1 cellular context compared by ENCODE assay signal in genomic region chr11:68090706-68091105, GRCh38.
TF ChIP-seq lines count a peak whose summit lies in the region.

No MANE protein-coding gene starts in this region.

TF ChIP-seq in GM12878, 131 proteins besides CTCF, POLR2A, EP300 and RAD21 (continued from another document):
- TF ChIP-seq, protein P1, sequence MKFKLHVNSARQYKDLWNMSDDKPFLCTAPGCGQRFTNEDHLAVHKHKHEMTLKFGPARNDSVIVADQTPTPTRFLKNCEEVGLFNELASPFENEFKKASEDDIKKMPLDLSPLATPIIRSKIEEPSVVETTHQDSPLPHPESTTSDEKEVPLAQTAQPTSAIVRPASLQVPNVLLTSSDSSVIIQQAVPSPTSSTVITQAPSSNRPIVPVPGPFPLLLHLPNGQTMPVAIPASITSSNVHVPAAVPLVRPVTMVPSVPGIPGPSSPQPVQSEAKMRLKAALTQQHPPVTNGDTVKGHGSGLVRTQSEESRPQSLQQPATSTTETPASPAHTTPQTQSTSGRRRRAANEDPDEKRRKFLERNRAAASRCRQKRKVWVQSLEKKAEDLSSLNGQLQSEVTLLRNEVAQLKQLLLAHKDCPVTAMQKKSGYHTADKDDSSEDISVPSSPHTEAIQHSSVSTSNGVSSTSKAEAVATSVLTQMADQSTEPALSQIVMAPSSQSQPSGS (IDR thresholded peaks at IDR 0.05; ENCODE audit: low read length): peak; percentile 22; the same call in 1 of the 2 replicates
- no peak for TF ChIP-seq LARP7 (IDR thresholded peaks at IDR 0.05)
- TF ChIP-seq GABPA (IDR thresholded peaks at IDR 0.05; ENCODE audit: low read depth): peak; percentile 49; the same call in 1 of the 2 replicates
TF ChIP-seq in GM12878: peak in this region for 2.
